In genomic region chr11:117523680-117524079, GRCh38 we compare ENCODE assay signal across 25 cellular contexts.
A peak's percentile ranks its signal among the peaks of the same experiment; 100 is the strongest.
DNase-seq lines count a peak whose midpoint lies in the region; ATAC-seq and TF ChIP-seq lines count a peak whose summit lies in the region.
"Had no signal": no experiment of that assay in that cellular context is flagged by ENCODE, and none has a peak within 500 bp of the region (broad histone marks: within the 10 kb centered on the region; RNA-seq: fewer than 3 reads in every experiment).

No MANE protein-coding gene starts in this region.

- H3K9me3 ChIP-seq in osteoblast (ENCODE audit: low read depth, low read length): no peaks in the 10 kb centered on the region

- H2AFZ ChIP-seq in osteoblast (ENCODE audit: low read length): no peak overlapping the region

- no peak overlapping the region for H3K4me2 ChIP-seq in osteoblast (ENCODE audit: insufficient read depth, low read length)

- no peaks in the 10 kb centered on the region for H3K36me3 ChIP-seq in osteoblast (ENCODE audit: insufficient read depth, low read length)
- H3K36me3 ChIP-seq: cardiac muscle cell had no signal

- H4K20me1 ChIP-seq in osteoblast (ENCODE audit: insufficient read depth, low read length): no peaks in the 10 kb centered on the region

- H3K79me2 ChIP-seq in osteoblast (ENCODE audit: insufficient read depth, low read length): no peaks in the 10 kb centered on the region

- H3K4me3 ChIP-seq in epithelial cell of esophagus (ENCODE audit: low read length): no peak overlapping the region
- H3K4me3 ChIP-seq in osteoblast (ENCODE audit: insufficient read depth, low read length): no peak overlapping the region
- H3K4me3 ChIP-seq: cardiac muscle cell, dorsolateral prefrontal cortex, skin epidermis had no signal

- peaks cover 11% of the 10 kb centered on the region for H3K27me3 ChIP-seq in osteoblast (ENCODE audit: insufficient read depth, low read length)
- H3K27me3 ChIP-seq: cardiac muscle cell, dorsolateral prefrontal cortex had no signal

- H3K4me1 ChIP-seq in osteoblast (ENCODE audit: insufficient read depth, low read length): peaks cover 6% of the 10 kb centered on the region

- DNase-seq in EL (peak; percentile 63), M059J (ENCODE audit: low read depth) (peak; percentile 44), epithelial cell of esophagus (ENCODE audit: low read depth) (peak; percentile 15), osteoblast (ENCODE audit: insufficient read length, low spot score, missing footprints) (peak; percentile 88), foreskin melanocyte (no peak)
- DNase-seq: activated CD8-positive, alpha-beta T cell treated with anti-CD3 and anti-CD28 coated beads, Interleukin-2, amount 10 ng/mL, durations not matched to agents 7 days and 5 days; activated naive CD8-positive, alpha-beta T cell treated with anti-CD3 and anti-CD28 coated beads for 36 hours; activated T-cell treated with anti-CD3 and anti-CD28 coated beads, Interleukin-2, amount 50 U/mL, for 72 hours; Calu3; dorsolateral prefrontal cortex; erythroblast; GF-D8; mesendoderm; naive thymus-derived CD8-positive, alpha-beta T cell; NCI-H2029; NCI-H510A; SHP77 treated with DMSO at 0.1 percent for 48 hours; stimulated activated CD4-positive, alpha-beta T cell treated with anti-CD3 and anti-CD28 coated beads, Interleukin-4, amount 100 ng/mL, for 1 hour; T-helper 17 cell had no signal

- no peak for TF ChIP-seq CTCF in epithelial cell of esophagus (IDR thresholded peaks at IDR 0.05; ENCODE audit: insufficient read depth, low read depth, low read length, missing control alignments)
- TF ChIP-seq CTCF in osteoblast (IDR thresholded peaks at IDR 0.05; ENCODE audit: extremely low read depth, low read depth, low read length): no peak

- H3K27ac ChIP-seq in osteoblast (ENCODE audit: low read depth, low read length): no peak overlapping the region
- H3K27ac ChIP-seq: cardiac muscle cell, dorsolateral prefrontal cortex, skin epidermis had no signal

- no peak for ATAC-seq in GM21723 (IDR thresholded peaks at IDR 0.05; ENCODE audit: unreplicated experiment)
- ATAC-seq in HG03565 (IDR thresholded peaks at IDR 0.05; ENCODE audit: unreplicated experiment): no peak
- ATAC-seq in HG03432 (IDR thresholded peaks at IDR 0.05; ENCODE audit: unreplicated experiment): no peak
- ATAC-seq: activated CD8-positive, alpha-beta T cell treated with anti-CD3 and anti-CD28 coated beads, Interleukin-2, amount 10 ng/mL, durations not matched to agents 7 days and 5 days; activated T-cell treated with anti-CD3 and anti-CD28 coated beads, Interleukin-2, amount 50 U/mL, for 72 hours; naive thymus-derived CD8-positive, alpha-beta T cell; T-helper 17 cell; WTC11 had no signal
